Comparison of ENCODE assay signal across 28 cellular contexts in the genomic region with DNA sequence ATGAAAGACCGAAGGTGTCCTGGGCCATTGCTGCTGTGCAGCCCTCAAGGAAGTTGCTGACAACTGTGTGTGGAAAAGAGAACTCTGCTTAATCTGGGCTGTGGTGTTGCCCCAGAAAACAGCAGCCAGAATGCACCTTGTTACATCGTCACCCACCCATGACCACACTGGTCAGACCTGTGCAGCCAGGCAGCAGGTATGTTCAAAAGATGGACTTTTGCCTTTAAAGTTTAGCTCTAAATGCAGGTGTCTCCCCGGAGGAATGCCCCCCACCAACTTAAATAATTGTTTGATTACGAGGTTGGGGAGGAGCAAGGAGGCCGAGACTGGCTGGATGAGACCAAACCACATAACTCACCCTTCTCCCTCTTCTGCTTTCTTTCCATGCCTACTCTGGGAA.
"Had no signal": no experiment of that assay in that cellular context is flagged by ENCODE, and none has a peak within 500 bp of the region (broad histone marks: within the 10 kb centered on the region; RNA-seq: fewer than 3 reads in every experiment).

No MANE protein-coding gene starts in this region.

- H3K27me3 Mint-ChIP-seq: activated CD4-positive, alpha-beta T cell treated with anti-CD3 and anti-CD28 coated beads for 36 hours; activated CD4-positive, alpha-beta T cell treated with anti-CD3 and anti-CD28 coated beads, Interleukin-2, amount 10 ng/mL, durations not matched to agents 7 days and 5 days had no signal

- H3K4me3 Mint-ChIP-seq: activated CD4-positive, alpha-beta T cell treated with anti-CD3 and anti-CD28 coated beads for 36 hours; activated CD4-positive, alpha-beta T cell treated with anti-CD3 and anti-CD28 coated beads, Interleukin-2, amount 10 ng/mL, durations not matched to agents 7 days and 5 days; activated CD8-positive, alpha-beta T cell treated with anti-CD3 and anti-CD28 coated beads, Interleukin-2, amount 10 ng/mL, durations not matched to agents 7 days and 5 days; activated naive CD4-positive, alpha-beta T cell treated with anti-CD3 and anti-CD28 coated beads for 36 hours; activated T-cell treated with anti-CD3 and anti-CD28 coated beads, Interleukin-2, amount 50 U/mL, for 4 hours; activated T-helper 1 cell treated with anti-CD3 and anti-CD28 coated beads, Interleukin-12 subunit alpha, Interleukin-12 subunit beta, Interleukin-2, Interleukin-4 antibody, amounts not matched to agents 30 ng/mL and 10 ng/mL and 1 ng/mL, durations not matched to agents 14 hours and 24 hours and 36 hours; T-helper 1 cell treated with Interleukin-12 subunit alpha and Interleukin-12 subunit beta and Interleukin-4 antibody, amounts not matched to agents 30 μg/mL and 1 μg/mL, for 36 hours; T-helper 2 cell treated with Interferon-gamma antibody and Interleukin-4, amounts not matched to agents 5 μg/mL and 100 μg/mL, for 36 hours had no signal

- ATAC-seq: activated CD4-positive, alpha-beta T cell treated with anti-CD3 and anti-CD28 coated beads for 36 hours; activated CD4-positive, CD25-positive, alpha-beta regulatory T cell treated with anti-CD3 and anti-CD28 coated beads, Interleukin-2, amount 50 U/mL, for 24 hours; activated CD8-positive, alpha-beta T cell treated with anti-CD3 and anti-CD28 coated beads, Interleukin-2, amount 10 ng/mL, durations not matched to agents 7 days and 5 days; activated naive CD4-positive, alpha-beta T cell treated with anti-CD3 and anti-CD28 coated beads, Interleukin-2, amount 50 U/mL, for 72 hours; activated T-cell treated with anti-CD3 and anti-CD28 coated beads, Interleukin-2, amount 50 U/mL, for 4 hours; body of pancreas; PC-3 had no signal

- DNase-seq: activated CD4-positive, alpha-beta T cell treated with anti-CD3 and anti-CD28 coated beads for 36 hours; activated CD4-positive, alpha-beta T cell treated with anti-CD3 and anti-CD28 coated beads, Interleukin-2, amount 10 ng/mL, durations not matched to agents 7 days and 5 days; activated CD4-positive, alpha-beta T cell treated with anti-CD3 and anti-CD28 coated beads, Interleukin-2, amount 50 U/mL, for 48 hours; activated CD8-positive, alpha-beta T cell treated with anti-CD3 and anti-CD28 coated beads, Interleukin-2, amount 10 ng/mL, durations not matched to agents 7 days and 5 days; activated gamma-delta T cell treated with Interleukin-2 at 50 U/mL for 16 hours; activated naive CD4-positive, alpha-beta T cell treated with anti-CD3 and anti-CD28 coated beads for 36 hours; activated T-cell treated with anti-CD3 and anti-CD28 coated beads, Interleukin-2, amount 50 U/mL, for 4 hours; adrenal gland; body of pancreas; Kasumi-1; MG63; NCI-H1048; NCI-H1105 treated with DMSO at 0.1 percent for 48 hours; NCI-H1436; NCI-H1694; NCI-H1930; NCI-H345; NCI-H524 treated with DMSO at 0.1 percent for 48 hours; PC-3; Peyer's patch; RPMI8226; SHP77 treated with DMSO at 0.1 percent for 48 hours; SK-N-SH had no signal

- H3K27ac Mint-ChIP-seq: activated CD4-positive, alpha-beta T cell treated with anti-CD3 and anti-CD28 coated beads for 36 hours; activated CD4-positive, alpha-beta T cell treated with anti-CD3 and anti-CD28 coated beads, Interleukin-2, amount 10 ng/mL, durations not matched to agents 7 days and 5 days; activated CD8-positive, alpha-beta T cell treated with anti-CD3 and anti-CD28 coated beads, Interleukin-2, amount 10 ng/mL, durations not matched to agents 7 days and 5 days; activated naive CD4-positive, alpha-beta T cell treated with anti-CD3 and anti-CD28 coated beads for 36 hours; activated naive CD4-positive, alpha-beta T cell treated with anti-CD3 and anti-CD28 coated beads, Interleukin-2, amount 50 U/mL, for 72 hours; activated T-helper 1 cell treated with anti-CD3 and anti-CD28 coated beads, Interleukin-12 subunit alpha, Interleukin-12 subunit beta, Interleukin-2, Interleukin-4 antibody, amounts not matched to agents 30 ng/mL and 10 ng/mL and 1 ng/mL, durations not matched to agents 14 hours and 24 hours and 36 hours; T-helper 1 cell treated with Interleukin-12 subunit alpha and Interleukin-12 subunit beta and Interleukin-4 antibody, amounts not matched to agents 30 μg/mL and 1 μg/mL, for 36 hours; T-helper 2 cell treated with Interferon-gamma antibody and Interleukin-4, amounts not matched to agents 5 μg/mL and 100 μg/mL, for 36 hours had no signal

- H3K4me1 Mint-ChIP-seq: activated CD4-positive, alpha-beta T cell treated with anti-CD3 and anti-CD28 coated beads for 36 hours; activated CD4-positive, alpha-beta T cell treated with anti-CD3 and anti-CD28 coated beads, Interleukin-2, amount 10 ng/mL, durations not matched to agents 7 days and 5 days had no signal
